ENCODE assay signal across 1 cellular context in the genomic region with DNA sequence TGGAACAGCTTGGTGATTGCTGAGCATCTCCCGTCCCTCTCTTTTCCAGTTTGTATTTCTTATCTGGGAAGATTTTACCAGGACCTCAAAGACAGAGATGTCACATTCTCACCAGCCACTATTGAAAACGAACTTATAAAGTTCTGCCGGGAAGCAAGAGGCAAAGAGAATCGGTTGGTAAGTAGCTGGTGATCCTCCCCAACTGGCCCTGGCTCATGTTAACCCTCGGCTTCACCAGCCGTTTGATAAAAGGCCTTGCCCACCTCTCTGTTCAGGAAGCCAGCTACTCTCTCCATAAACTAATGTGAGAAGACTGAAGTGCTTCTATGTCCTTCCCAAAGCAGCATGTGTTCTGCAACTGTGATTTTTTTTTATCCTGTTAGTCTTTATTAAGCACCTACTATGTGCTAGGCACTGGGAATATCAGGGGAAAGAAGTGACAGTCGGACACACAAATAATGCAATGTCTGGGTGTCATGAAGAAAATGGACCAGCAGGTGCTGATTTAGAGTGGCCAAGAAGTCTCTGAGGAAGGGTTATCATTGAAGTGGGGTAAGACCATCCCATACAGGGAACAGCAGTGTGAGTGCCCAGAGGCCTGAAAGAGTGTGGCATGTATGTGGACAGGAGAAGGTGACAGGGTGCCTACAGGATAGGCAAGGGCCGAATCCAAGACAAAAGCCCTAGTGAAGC.
TF ChIP-seq lines count a peak whose summit lies in the region.

No MANE protein-coding gene starts in this region.

TF ChIP-seq in HepG2, 621 proteins besides CTCF, POLR2A, EP300 and RAD21:
- TF ChIP-seq, protein P1, sequence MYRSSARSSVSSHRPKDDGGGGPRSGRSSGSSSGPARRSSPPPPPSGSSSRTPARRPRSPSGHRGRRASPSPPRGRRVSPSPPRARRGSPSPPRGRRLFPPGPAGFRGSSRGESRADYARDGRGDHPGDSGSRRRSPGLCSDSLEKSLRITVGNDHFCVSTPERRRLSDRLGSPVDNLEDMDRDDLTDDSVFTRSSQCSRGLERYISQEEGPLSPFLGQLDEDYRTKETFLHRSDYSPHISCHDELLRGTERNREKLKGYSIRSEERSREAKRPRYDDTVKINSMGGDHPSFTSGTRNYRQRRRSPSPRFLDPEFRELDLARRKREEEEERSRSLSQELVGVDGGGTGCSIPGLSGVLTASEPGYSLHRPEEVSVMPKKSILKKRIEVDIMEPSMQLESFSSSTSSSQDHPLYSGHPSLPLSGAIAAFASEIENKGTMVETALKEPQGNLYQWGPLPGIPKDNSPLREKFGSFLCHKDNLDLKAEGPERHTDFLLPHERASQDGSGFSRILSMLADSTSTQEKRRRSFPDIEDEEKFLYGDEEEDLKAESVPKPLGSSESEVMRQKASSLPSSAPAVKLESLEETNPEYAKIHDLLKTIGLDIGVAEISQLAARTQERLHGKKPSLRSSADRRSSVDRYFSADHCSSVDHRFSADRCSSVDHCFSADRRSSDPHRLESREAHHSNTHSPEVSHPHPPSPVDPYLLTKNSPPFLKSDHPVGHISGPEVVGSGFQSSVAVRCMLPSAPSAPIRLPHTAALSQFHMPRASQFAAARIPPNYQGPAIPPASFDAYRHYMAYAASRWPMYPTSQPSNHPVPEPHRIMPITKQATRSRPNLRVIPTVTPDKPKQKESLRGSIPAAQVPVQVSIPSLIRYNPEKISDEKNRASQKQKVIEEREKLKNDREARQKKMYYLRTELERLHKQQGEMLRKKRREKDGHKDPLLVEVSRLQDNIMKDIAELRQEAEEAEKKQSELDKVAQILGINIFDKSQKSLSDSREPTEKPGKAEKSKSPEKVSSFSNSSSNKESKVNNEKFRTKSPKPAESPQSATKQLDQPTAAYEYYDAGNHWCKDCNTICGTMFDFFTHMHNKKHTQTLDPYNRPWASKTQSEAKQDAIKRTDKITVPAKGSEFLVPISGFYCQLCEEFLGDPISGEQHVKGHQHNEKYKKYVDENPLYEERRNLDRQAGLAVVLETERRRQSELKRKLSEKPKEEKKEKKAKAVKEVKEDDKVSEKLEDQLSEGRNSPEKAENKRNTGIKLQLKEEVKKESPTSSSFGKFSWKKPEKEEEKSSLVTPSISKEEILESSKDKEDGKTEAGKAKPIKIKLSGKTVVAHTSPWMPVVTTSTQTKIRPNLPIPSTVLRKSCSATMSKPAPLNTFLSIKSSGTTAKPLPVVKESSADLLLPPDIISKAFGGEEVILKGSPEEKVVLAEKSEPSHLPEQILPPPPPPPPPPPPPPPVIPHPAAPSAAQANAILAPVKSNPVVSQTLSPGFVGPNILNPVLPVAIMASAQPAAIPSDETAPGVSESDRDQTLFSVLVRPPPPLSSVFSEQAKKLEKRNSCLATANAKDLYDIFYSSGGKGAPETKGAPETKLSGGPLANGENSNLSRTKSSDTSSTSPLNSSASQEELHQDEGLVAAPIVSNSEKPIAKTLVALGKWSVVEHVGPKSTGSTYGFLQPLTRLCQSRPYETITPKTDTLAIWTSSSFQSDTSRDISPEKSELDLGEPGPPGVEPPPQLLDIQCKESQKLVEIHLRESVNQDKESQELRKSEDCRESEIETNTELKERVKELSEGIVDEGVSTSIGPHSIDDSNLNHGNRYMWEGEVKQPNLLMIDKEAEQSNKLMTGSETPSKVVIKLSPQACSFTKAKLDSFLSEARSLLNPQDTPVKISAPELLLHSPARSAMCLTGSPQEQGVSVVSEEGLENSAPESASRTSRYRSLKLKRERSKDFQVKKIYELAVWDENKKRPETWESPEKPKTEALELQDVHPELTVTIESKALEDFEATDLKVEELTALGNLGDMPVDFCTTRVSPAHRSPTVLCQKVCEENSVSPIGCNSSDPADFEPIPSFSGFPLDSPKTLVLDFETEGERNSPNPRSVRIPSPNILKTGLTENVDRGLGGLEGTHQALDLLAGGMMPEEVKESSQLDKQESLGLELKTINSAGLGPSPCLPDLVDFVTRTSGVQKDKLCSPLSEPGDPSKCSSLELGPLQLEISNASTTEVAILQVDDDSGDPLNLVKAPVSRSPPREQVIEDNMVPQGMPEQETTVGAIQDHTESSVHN (CRISPR knock-in tag; IDR thresholded peaks at IDR 0.05): no peak
- TF ChIP-seq SP5 (CRISPR knock-in tag; IDR thresholded peaks at IDR 0.05; ENCODE audit: borderline replicate concordance, low read depth): no peak
- peak; percentile 95 for TF ChIP-seq ZKSCAN1 (IDR thresholded peaks at IDR 0.05; ENCODE audit: low read length)
- TF ChIP-seq, protein P2, sequence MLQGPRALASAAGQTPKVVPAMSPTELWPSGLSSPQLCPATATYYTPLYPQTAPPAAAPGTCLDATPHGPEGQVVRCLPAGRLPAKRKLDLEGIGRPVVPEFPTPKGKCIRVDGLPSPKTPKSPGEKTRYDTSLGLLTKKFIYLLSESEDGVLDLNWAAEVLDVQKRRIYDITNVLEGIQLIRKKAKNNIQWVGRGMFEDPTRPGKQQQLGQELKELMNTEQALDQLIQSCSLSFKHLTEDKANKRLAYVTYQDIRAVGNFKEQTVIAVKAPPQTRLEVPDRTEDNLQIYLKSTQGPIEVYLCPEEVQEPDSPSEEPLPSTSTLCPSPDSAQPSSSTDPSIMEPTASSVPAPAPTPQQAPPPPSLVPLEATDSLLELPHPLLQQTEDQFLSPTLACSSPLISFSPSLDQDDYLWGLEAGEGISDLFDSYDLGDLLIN (CRISPR knock-in tag; IDR thresholded peaks at IDR 0.05; ENCODE audit: borderline replicate concordance): no peak
- TF ChIP-seq POLR2AphosphoS5 (IDR thresholded peaks at IDR 0.05; ENCODE audit: low read depth, low read length): 0 out of 2 replicates have a peak, but pooled peaks have one; percentile 1
- peak; percentile 21; the same call in 1 of the 2 replicates for TF ChIP-seq POLR2G (IDR thresholded peaks at IDR 0.05; ENCODE audit: low read depth, low read length)
